Comparison of ENCODE assay signal across 1 cellular context in the genomic region with DNA sequence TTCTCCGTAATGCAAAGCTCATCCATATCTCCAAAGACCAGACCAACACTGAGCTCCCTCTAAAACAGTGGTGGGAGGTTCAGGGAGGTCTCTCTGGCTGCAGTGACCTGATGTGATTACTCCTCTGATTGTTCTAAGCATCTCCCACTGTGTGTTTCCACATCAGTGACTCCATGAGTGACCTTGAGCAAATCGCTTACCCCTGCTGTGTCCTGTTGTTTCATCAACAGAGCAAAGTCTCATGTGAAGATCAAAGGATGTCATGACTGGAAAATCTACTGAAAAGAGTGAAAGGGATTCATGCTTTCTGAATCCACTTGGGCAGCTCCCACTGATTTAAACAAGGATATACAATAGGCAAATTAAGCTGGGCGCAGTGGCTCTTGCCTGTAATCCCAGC.
TF ChIP-seq lines count a peak whose summit lies in the region.

No MANE protein-coding gene starts in this region.

TF ChIP-seq in HepG2, 621 proteins besides CTCF, POLR2A, EP300 and RAD21 (continued from another document and continues in another):
- TF ChIP-seq FOSL1 (CRISPR knock-in tag; IDR thresholded peaks at IDR 0.05; ENCODE audit: borderline replicate concordance) (no peak), ZNF816 (CRISPR knock-in tag; IDR thresholded peaks at IDR 0.05; ENCODE audit: borderline replicate concordance) (no peak), SKI (IDR thresholded peaks at IDR 0.05; ENCODE audit: partially characterized antibody) (peak; percentile 47), GFI1 (CRISPR knock-in tag; IDR thresholded peaks at IDR 0.05; ENCODE audit: borderline replicate concordance) (peak; percentile 58; the same call in 1 of the 2 replicates), RARA (CRISPR knock-in tag; IDR thresholded peaks at IDR 0.05) (peak; percentile 77), CREB3 (CRISPR knock-in tag; IDR thresholded peaks at IDR 0.05) (no peak), ZNF775 (CRISPR knock-in tag; IDR thresholded peaks at IDR 0.05; ENCODE audit: borderline replicate concordance) (no peak), DNMT1 (CRISPR knock-in tag; IDR thresholded peaks at IDR 0.05) (no peak), ZNF512B (CRISPR knock-in tag; IDR thresholded peaks at IDR 0.05; ENCODE audit: borderline replicate concordance) (no peak), ZBTB40 (IDR thresholded peaks at IDR 0.05) (no peak), ZBTB40 (CRISPR knock-in tag; IDR thresholded peaks at IDR 0.05) (peak; percentile 47; the same call in 1 of the 2 replicates), NKX3-1 (CRISPR knock-in tag; IDR thresholded peaks at IDR 0.05) (no peak), ZNF749 (CRISPR knock-in tag; IDR thresholded peaks at IDR 0.05; ENCODE audit: borderline replicate concordance) (no peak), ZNF335 (CRISPR knock-in tag; IDR thresholded peaks at IDR 0.05) (no peak), PRMT3 (CRISPR knock-in tag; IDR thresholded peaks at IDR 0.05; ENCODE audit: borderline replicate concordance, low read depth) (no peak), GATAD2A (CRISPR knock-in tag; IDR thresholded peaks at IDR 0.05) (peak; percentile 92), ZNF225 (CRISPR knock-in tag; IDR thresholded peaks at IDR 0.05) (no peak), KLF15 (CRISPR knock-in tag; IDR thresholded peaks at IDR 0.05; ENCODE audit: borderline replicate concordance) (no peak), DDIT3 (CRISPR knock-in tag; IDR thresholded peaks at IDR 0.05) (no peak), REPIN1 (CRISPR knock-in tag; IDR thresholded peaks at IDR 0.05; ENCODE audit: borderline replicate concordance, low read depth) (no peak), RXRA (CRISPR knock-in tag; IDR thresholded peaks at IDR 0.05) (no peak; the same call in 1 of the 2 replicates), TBP (CRISPR knock-in tag; IDR thresholded peaks at IDR 0.05) (no peak), ZSCAN12 (CRISPR knock-in tag; IDR thresholded peaks at IDR 0.05) (no peak), ELF3 (CRISPR knock-in tag; IDR thresholded peaks at IDR 0.05) (peak; percentile 67; the same call in 1 of the 2 replicates), HOXA5 (CRISPR knock-in tag; IDR thresholded peaks at IDR 0.05) (no peak), SRSF1 (optimal IDR thresholded peaks at IDR 0.05; ENCODE audit: low read depth, low read length) (no peak), ZBTB7A (CRISPR knock-in tag; IDR thresholded peaks at IDR 0.05) (no peak), YY1 (IDR thresholded peaks at IDR 0.05; ENCODE audit: insufficient read depth, insufficient replicate concordance, low read depth, low read length) (no peak), CCDC6 (CRISPR knock-in tag; IDR thresholded peaks at IDR 0.05) (no peak), ZFP91 (CRISPR knock-in tag; IDR thresholded peaks at IDR 0.05; ENCODE audit: borderline replicate concordance) (no peak), ZNF382 (CRISPR knock-in tag; IDR thresholded peaks at IDR 0.05; ENCODE audit: borderline replicate concordance) (no peak), ZNF777 (CRISPR knock-in tag; IDR thresholded peaks at IDR 0.05) (no peak), ZNF672 (CRISPR knock-in tag; IDR thresholded peaks at IDR 0.05) (no peak), ZNF430 (CRISPR knock-in tag; IDR thresholded peaks at IDR 0.05) (peak; percentile 54; the same call in 1 of the 2 replicates), RELA (CRISPR knock-in tag; IDR thresholded peaks at IDR 0.05) (no peak), NBN (conservative IDR thresholded peaks at IDR 0.05) (no peak)
- TF ChIP-seq, protein P1, sequence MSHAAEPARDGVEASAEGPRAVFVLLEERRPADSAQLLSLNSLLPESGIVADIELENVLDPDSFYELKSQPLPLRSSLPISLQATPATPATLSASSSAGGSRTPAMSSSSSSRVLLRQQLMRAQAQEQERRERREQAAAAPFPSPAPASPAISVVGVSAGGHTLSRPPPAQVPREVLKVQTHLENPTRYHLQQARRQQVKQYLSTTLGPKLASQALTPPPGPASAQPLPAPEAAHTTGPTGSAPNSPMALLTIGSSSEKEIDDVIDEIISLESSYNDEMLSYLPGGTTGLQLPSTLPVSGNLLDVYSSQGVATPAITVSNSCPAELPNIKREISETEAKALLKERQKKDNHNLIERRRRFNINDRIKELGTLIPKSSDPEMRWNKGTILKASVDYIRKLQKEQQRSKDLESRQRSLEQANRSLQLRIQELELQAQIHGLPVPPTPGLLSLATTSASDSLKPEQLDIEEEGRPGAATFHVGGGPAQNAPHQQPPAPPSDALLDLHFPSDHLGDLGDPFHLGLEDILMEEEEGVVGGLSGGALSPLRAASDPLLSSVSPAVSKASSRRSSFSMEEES (CRISPR knock-in tag; IDR thresholded peaks at IDR 0.05) = peak; percentile 54; the same call in 1 of the 2 replicates
- TF ChIP-seq, protein P2, sequence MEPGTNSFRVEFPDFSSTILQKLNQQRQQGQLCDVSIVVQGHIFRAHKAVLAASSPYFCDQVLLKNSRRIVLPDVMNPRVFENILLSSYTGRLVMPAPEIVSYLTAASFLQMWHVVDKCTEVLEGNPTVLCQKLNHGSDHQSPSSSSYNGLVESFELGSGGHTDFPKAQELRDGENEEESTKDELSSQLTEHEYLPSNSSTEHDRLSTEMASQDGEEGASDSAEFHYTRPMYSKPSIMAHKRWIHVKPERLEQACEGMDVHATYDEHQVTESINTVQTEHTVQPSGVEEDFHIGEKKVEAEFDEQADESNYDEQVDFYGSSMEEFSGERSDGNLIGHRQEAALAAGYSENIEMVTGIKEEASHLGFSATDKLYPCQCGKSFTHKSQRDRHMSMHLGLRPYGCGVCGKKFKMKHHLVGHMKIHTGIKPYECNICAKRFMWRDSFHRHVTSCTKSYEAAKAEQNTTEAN (CRISPR knock-in tag; conservative IDR thresholded peaks at IDR 0.05) = 0 out of 2 replicates have a peak, but pooled peaks have one; percentile 40
- TF ChIP-seq, protein P3, sequence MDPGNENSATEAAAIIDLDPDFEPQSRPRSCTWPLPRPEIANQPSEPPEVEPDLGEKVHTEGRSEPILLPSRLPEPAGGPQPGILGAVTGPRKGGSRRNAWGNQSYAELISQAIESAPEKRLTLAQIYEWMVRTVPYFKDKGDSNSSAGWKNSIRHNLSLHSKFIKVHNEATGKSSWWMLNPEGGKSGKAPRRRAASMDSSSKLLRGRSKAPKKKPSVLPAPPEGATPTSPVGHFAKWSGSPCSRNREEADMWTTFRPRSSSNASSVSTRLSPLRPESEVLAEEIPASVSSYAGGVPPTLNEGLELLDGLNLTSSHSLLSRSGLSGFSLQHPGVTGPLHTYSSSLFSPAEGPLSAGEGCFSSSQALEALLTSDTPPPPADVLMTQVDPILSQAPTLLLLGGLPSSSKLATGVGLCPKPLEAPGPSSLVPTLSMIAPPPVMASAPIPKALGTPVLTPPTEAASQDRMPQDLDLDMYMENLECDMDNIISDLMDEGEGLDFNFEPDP (CRISPR knock-in tag; conservative IDR thresholded peaks at IDR 0.05) = no peak
- TF ChIP-seq, protein P4, sequence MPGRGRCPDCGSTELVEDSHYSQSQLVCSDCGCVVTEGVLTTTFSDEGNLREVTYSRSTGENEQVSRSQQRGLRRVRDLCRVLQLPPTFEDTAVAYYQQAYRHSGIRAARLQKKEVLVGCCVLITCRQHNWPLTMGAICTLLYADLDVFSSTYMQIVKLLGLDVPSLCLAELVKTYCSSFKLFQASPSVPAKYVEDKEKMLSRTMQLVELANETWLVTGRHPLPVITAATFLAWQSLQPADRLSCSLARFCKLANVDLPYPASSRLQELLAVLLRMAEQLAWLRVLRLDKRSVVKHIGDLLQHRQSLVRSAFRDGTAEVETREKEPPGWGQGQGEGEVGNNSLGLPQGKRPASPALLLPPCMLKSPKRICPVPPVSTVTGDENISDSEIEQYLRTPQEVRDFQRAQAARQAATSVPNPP (CRISPR knock-in tag; IDR thresholded peaks at IDR 0.05) = no peak
